In genomic region chr9:111431684-111432083, GRCh38 we compare ENCODE assay signal across 1 cellular context.
TF ChIP-seq lines count a peak whose summit lies in the region.

No MANE protein-coding gene starts in this region.

TF ChIP-seq in K562, 482 proteins besides CTCF, POLR2A, EP300 and RAD21:
- peak; percentile 46 for TF ChIP-seq TCF3 (CRISPR knock-in tag; IDR thresholded peaks at IDR 0.05)
- no peak for TF ChIP-seq E2F3 (CRISPR knock-in tag; IDR thresholded peaks at IDR 0.05)
